8 cellular contexts compared by ENCODE assay signal in genomic region chr12:20369164-20370000, GRCh38. TPM values are rescaled to one million over a fixed set of nuclear protein-coding genes. Genes with fewer than 3 reads are reported as not detected.
DNase-seq lines count a peak whose midpoint lies in the region; ATAC-seq and TF ChIP-seq lines count a peak whose summit lies in the region.

No MANE protein-coding gene starts in this region.

- no peaks in the 10 kb centered on the region for H3K36me3 Mint-ChIP-seq in activated naive CD8-positive, alpha-beta T cell treated with anti-CD3 and anti-CD28 coated beads, Interleukin-2, amount 50 U/mL, for 24 hours (ENCODE audit: low read depth)

- peak overlapping the region; percentile 61 for H3K4me3 ChIP-seq in cardiac muscle cell

- peak overlapping the region; percentile 70 for H3K4me3 Mint-ChIP-seq in activated naive CD8-positive, alpha-beta T cell treated with anti-CD3 and anti-CD28 coated beads, Interleukin-2, amount 50 U/mL, for 24 hours

- peak; percentile 36 for DNase-seq in COLO668 (lab: John Stamatoyannopoulos, UW; ENCODE audit: unreplicated experiment)
- peak; percentile 26 to 66 for DNase-seq in Kasumi-1 (lab: John Stamatoyannopoulos, UW)
- DNase-seq in activated naive CD8-positive, alpha-beta T cell treated with anti-CD3 and anti-CD28 coated beads, Interleukin-2, amount 50 U/mL, for 24 hours = peak; percentile 4
- DNase-seq in cardiac muscle cell (ENCODE audit: low read depth in 1 of 2, low spot score in 1 of 2) = peak; percentile 59 to 91
- DNase-seq in nucleus accumbens (lab: John Stamatoyannopoulos, UW) = peak in 43 of 56 donors; percentile 8 to 73 (median 32)

- no peaks in the 10 kb centered on the region for H3K36me3 ChIP-seq in cardiac muscle cell

- no peaks in the 10 kb centered on the region for H3K4me1 ChIP-seq in cardiac muscle cell (ENCODE audit: low read depth)

- peaks cover 15% of the 10 kb centered on the region for H3K4me1 Mint-ChIP-seq in activated naive CD8-positive, alpha-beta T cell treated with anti-CD3 and anti-CD28 coated beads, Interleukin-2, amount 50 U/mL, for 24 hours

- no peak overlapping the region for H3K27ac Mint-ChIP-seq in activated naive CD8-positive, alpha-beta T cell treated with anti-CD3 and anti-CD28 coated beads, Interleukin-2, amount 50 U/mL, for 24 hours

- no peak overlapping the region for H3K27ac ChIP-seq in cardiac muscle cell

- H3K27me3 ChIP-seq in cardiac muscle cell = peaks cover 52% of the 10 kb centered on the region

- ATAC-seq in activated naive CD8-positive, alpha-beta T cell treated with anti-CD3 and anti-CD28 coated beads, Interleukin-2, amount 50 U/mL, for 24 hours = peak; percentile 48
- ATAC-seq in GM21723 (IDR thresholded peaks at IDR 0.05; ENCODE audit: unreplicated experiment) (no peak), GM18870 (IDR thresholded peaks at IDR 0.05; ENCODE audit: unreplicated experiment) (no peak), GM19452 (IDR thresholded peaks at IDR 0.05; ENCODE audit: unreplicated experiment) (no peak)

- H3K9me3 Mint-ChIP-seq in activated naive CD8-positive, alpha-beta T cell treated with anti-CD3 and anti-CD28 coated beads, Interleukin-2, amount 50 U/mL, for 24 hours = no peaks in the 10 kb centered on the region

- H3K27me3 Mint-ChIP-seq in activated naive CD8-positive, alpha-beta T cell treated with anti-CD3 and anti-CD28 coated beads, Interleukin-2, amount 50 U/mL, for 24 hours = peaks cover 53% of the 10 kb centered on the region

- no peak for TF ChIP-seq CTCF in cardiac muscle cell (IDR thresholded peaks at IDR 0.05; ENCODE audit: low read depth, low read length)

- no peaks in the 10 kb centered on the region for H3K9me3 ChIP-seq in cardiac muscle cell (ENCODE audit: low read depth)

RNA-seq across cellular contexts. Expression of gene PDE3A, which starts 1.0 kb away (rescaled TPM):
- 2.7 and 4.4 TPM in 2 replicates for total RNA-seq in cardiac muscle cell
- polyA plus RNA-seq in cardiac muscle cell = 1.3 and 1.8 TPM in 2 replicates

Comparison
In these comparisons a context has a peak if more than half of its experiments do, and no peak if none do; other contexts are left out.
1. DNase-seq: peak in every context shown above with its lines; median percentile 75 in cardiac muscle cell; 46 in Kasumi-1; 36 in COLO668; 32 in nucleus accumbens; 4 in activated naive CD8-positive, alpha-beta T cell treated with anti-CD3 and anti-CD28 coated beads, Interleukin-2, amount 50 U/mL, for 24 hours.